ENCODE assay signal across 23 cellular contexts in the genomic region with DNA sequence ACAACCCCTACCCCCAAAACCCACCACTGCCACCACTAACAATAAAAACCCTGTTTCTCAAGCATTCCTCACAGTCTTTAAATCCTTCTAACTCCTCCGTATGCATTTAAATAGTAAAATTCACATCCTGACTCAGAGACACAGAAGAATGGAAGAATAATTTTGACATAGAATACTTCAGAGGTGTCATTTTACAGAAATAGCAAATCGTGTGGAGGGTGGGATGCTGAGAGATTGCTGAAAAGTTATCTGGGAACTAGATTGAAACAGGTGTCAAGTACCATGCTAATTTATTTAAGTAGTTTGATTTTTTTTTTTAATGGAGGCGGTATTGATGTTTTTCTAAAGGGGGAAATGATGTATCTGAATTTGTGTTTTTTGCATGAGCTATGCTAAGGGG.
"Had no signal": no experiment of that assay in that cellular context is flagged by ENCODE, and none has a peak within 500 bp of the region (broad histone marks: within the 10 kb centered on the region; RNA-seq: fewer than 3 reads in every experiment).

No MANE protein-coding gene starts in this region.

- H3K9me3 ChIP-seq: gastroesophageal sphincter, lower lobe of right lung had no signal

- ATAC-seq: foreskin keratinocyte, gastroesophageal sphincter, heart left ventricle, left colon, left lung, left ventricle myocardium superior, lower lobe of right lung, mucosa of descending colon had no signal

- DNase-seq: dermis blood vessel endothelial cell; dorsolateral prefrontal cortex; effector CD4-positive, alpha-beta T cell; effector memory CD4-positive, alpha-beta T cell; foreskin keratinocyte; heart left ventricle; hypothalamus; immature natural killer cell; islet precursor cell; kidney; kidney glomerular epithelial cell; left colon; left lung; left ventricle myocardium superior; lower lobe of right lung; mesenchymal stem cell; mucosa of descending colon; naive B cell had no signal

- H3K4me1 ChIP-seq: esophagus muscularis mucosa, foreskin keratinocyte, gastroesophageal sphincter, heart left ventricle, left lung, lower lobe of right lung had no signal

- H3K27me3 ChIP-seq: dorsolateral prefrontal cortex, esophagus muscularis mucosa, foreskin keratinocyte, gastroesophageal sphincter, heart left ventricle, hepatocyte, left lung had no signal

- H3K36me3 ChIP-seq: esophagus muscularis mucosa, gastroesophageal sphincter, heart left ventricle, left lung, lower lobe of right lung had no signal

- H3K27ac Mint-ChIP-seq: immature natural killer cell, mesothelial cell of epicardium, naive B cell had no signal

- H3K27me3 Mint-ChIP-seq: naive B cell had no signal

- H3K4me3 ChIP-seq: coronary artery, dorsolateral prefrontal cortex, esophagus muscularis mucosa, gastroesophageal sphincter, heart left ventricle, hepatocyte, left lung, lower lobe of right lung, mucosa of descending colon had no signal

- H3K4me1 Mint-ChIP-seq: immature natural killer cell, mesothelial cell of epicardium, naive B cell had no signal

- H3K4me3 Mint-ChIP-seq: immature natural killer cell, mesothelial cell of epicardium, naive B cell had no signal

- H3K27ac ChIP-seq: coronary artery, dorsolateral prefrontal cortex, esophagus muscularis mucosa, foreskin keratinocyte, gastroesophageal sphincter, heart left ventricle, hepatocyte, left lung, lower lobe of right lung had no signal

- H3K36me3 Mint-ChIP-seq: immature natural killer cell, mesothelial cell of epicardium, naive B cell had no signal
